Comparison of ENCODE assay signal across 9 cellular contexts in genomic region chr6:33815854-33816253, GRCh38. TPM values are rescaled to one million over a fixed set of nuclear protein-coding genes. Genes with fewer than 3 reads are reported as not detected.
A peak's percentile ranks its signal among the peaks of the same experiment; 100 is the strongest.
DNase-seq lines count a peak whose midpoint lies in the region; ATAC-seq, FAIRE-seq and TF ChIP-seq lines count a peak whose summit lies in the region.
"Had no signal": no experiment of that assay in that cellular context is flagged by ENCODE, and none has a peak within 500 bp of the region (broad histone marks: within the 10 kb centered on the region; RNA-seq: fewer than 3 reads in every experiment).

No MANE protein-coding gene starts in this region.

- H3K23ac ChIP-seq in H1 (ENCODE audit: insufficient read length), result no peak overlapping the region

- no peak overlapping the region; the same call in 1 of the 2 replicates for H3K18ac ChIP-seq in H1 (ENCODE audit: extremely low read depth, low read length)

- no peaks in the 10 kb centered on the region for H3K79me2 ChIP-seq in H1 (ENCODE audit: control insufficient read depth in 1 of 2, insufficient read depth in 2 of 2, low read length in 2 of 2)

- no peak overlapping the region for H4K91ac ChIP-seq in H1 (replicated peaks; ENCODE audit: insufficient read length, low read length)

- peak; percentile 4 for DNase-seq in ACHN
- DNase-seq in GM10248 (ENCODE audit: extremely low spot score), result peak; percentile 55
- DNase-seq in NCI-H460 (ENCODE audit: extremely low read depth, low read depth), result peak; percentile 12
- DNase-seq in H1 (ENCODE audit: low read depth in 1 of 2, low spot score in 2 of 2), result no peak
- DNase-seq in activated effector memory CD4-positive, alpha-beta T cell treated with Interleukin-2 at 50 U/mL for 16 hours, result no peak
- DNase-seq in globus pallidus (ENCODE audit: low spot score), result no peak
- no peak for DNase-seq in stimulated activated CD4-positive, alpha-beta T cell treated with anti-CD3 and anti-CD28 coated beads, Interleukin-12 subunit alpha, Interleukin-12 subunit beta, amount 100 ng/mL, for 4 hours

- H3K9ac ChIP-seq in H1 (replicated peaks in 1 of 4; ENCODE audit: extremely low read depth in 1 of 4, low read depth in 3 of 4, low read length in 3 of 4), result no peak overlapping the region

- peak overlapping the region; percentile 68 for H4K5ac ChIP-seq in H1 (ENCODE audit: insufficient read length, low read depth, low read length)

- no peak overlapping the region for H2BK5ac ChIP-seq in H1 (ENCODE audit: low read depth, low read length)

- H3K4me3 ChIP-seq in H1 (ENCODE audit: extremely low read depth in 1 of 4, insufficient read depth in 2 of 4, low read depth in 3 of 4, low read length in 4 of 4), result no peak overlapping the region

- in situ Hi-C loops in ACHN (cut with HindIII; ENCODE audit: low pct_ligation_motif_present, low pct_unique_long_range_greater_than_20kb, low sequenced_read_pairs), result no loop called here

- H2BK120ac ChIP-seq in H1 (replicated peaks; ENCODE audit: low read depth, low read length), result no peak overlapping the region

- no peak overlapping the region for H2BK15ac ChIP-seq in H1 (ENCODE audit: low read length)

- H3K79me1 ChIP-seq in H1 (ENCODE audit: low read depth, low read length), result 0 out of 2 replicates have a peak, but pooled peaks cover 3% of the 10 kb centered on the region

- no peak for ATAC-seq in HG03469 (IDR thresholded peaks at IDR 0.05; ENCODE audit: unreplicated experiment)

- H3K9me3 ChIP-seq in H1 (ENCODE audit: insufficient read depth in 2 of 2, low read depth in 1 of 2, low read length in 1 of 2), result no peaks in the 10 kb centered on the region

- peak overlapping the region; percentile 29 for H3K4ac ChIP-seq in H1 (replicated peaks; ENCODE audit: insufficient read length, low read depth, low read length)

- no peak overlapping the region for H2AFZ ChIP-seq in H1 (ENCODE audit: low read length)

- H4K20me1 ChIP-seq in H1 (replicated peaks in 1 of 2; ENCODE audit: control insufficient read depth in 1 of 2, insufficient read depth in 2 of 2, low read length in 2 of 2), result no peaks in the 10 kb centered on the region

- H3K4me1 ChIP-seq in H1 (replicated peaks in 1 of 4; ENCODE audit: control insufficient read depth in 3 of 4, insufficient read depth in 4 of 4, low read length in 3 of 4), result peaks cover 19 to 36% (median 30%) of the 10 kb centered on the region in 4 experiments

- no peak overlapping the region for H3K56ac ChIP-seq in H1 (replicated peaks; ENCODE audit: insufficient read length, low read depth, low read length)

- TF ChIP-seq CTCF in GM10248 (IDR thresholded peaks at IDR 0.05; ENCODE audit: control extremely low read depth, extremely low read depth, low read depth, missing control alignments) (no peak), H1 (IDR thresholded peaks at IDR 0.05; ENCODE audit: control extremely low read depth in 1 of 3, insufficient read depth in 1 of 3, low read depth in 1 of 3, low read length in 3 of 3) (no peak)

- H2BK12ac ChIP-seq in H1 (ENCODE audit: low read depth, low read length), result no peak overlapping the region

- H2AK5ac ChIP-seq in H1 (ENCODE audit: low read depth, low read length), result no peak overlapping the region

- peaks cover 2% of the 10 kb centered on the region for H3K23me2 ChIP-seq in H1 (ENCODE audit: low read depth, low read length)

- POLR2A ChIA-PET in GM10248 (lab: Yijun Ruan, JAX) (no interaction called here), H1 (lab: Charles Lee; ENCODE audit: partially characterized antibody) (interaction anchor here (1.4 kb wide), 1 partner anchor 107 kb away, joined by 3 read pairs; no protein-coding TSS in a partner anchor)

- H3K4me2 ChIP-seq in H1 (ENCODE audit: insufficient read depth in 1 of 2, low read depth in 2 of 2, low read length in 2 of 2), result no peak overlapping the region; a peak in 2 of 4 replicates

- no peak for TF ChIP-seq POLR2A in H1 (IDR thresholded peaks at IDR 0.05; ENCODE audit: control extremely low read depth in 1 of 2, low read depth in 2 of 2, low read length in 2 of 2)

- FAIRE-seq in H1 (lab: Jason Lieb, UNC), result peak; percentile 98
- FAIRE-seq: astrocyte had no signal

- H4K8ac ChIP-seq in H1 (ENCODE audit: extremely low read depth, insufficient read depth, low read length), result no peak overlapping the region

- H3K36me3 ChIP-seq in H1 (ENCODE audit: control insufficient read depth in 2 of 4, insufficient read depth in 4 of 4, low read length in 3 of 4), result no peaks in the 10 kb centered on the region

- H3K14ac ChIP-seq in H1 (ENCODE audit: insufficient read length), result no peak overlapping the region

- WGBS in H1 (ENCODE audit: extremely low coverage in 1 of 2, insufficient coverage in 1 of 2, insufficient read length in 1 of 2, insufficient replicate concordance in 2 of 2, low coverage in 1 of 2, low lambda C conversion rate in 2 of 2, missing lambda C conversion rate in 1 of 2), 2 experiments, result 33% methylated on average over 1 of the region's 1 CpG; no CpG with 5 or more reads in 1 of the 2 experiments

- H2BK20ac ChIP-seq in H1 (ENCODE audit: low read length), result 0 out of 2 replicates have a peak overlapping the region, but pooled peaks have one; percentile 36

- CTCF ChIA-PET in GM10248 (lab: Yijun Ruan, JAX), result interaction anchor here (0.7 kb wide), 1 partner anchor 1363 kb away, joined by 3 read pairs; no protein-coding TSS in a partner anchor
- CTCF ChIA-PET in H1 (lab: Charles Lee; ENCODE audit: partially characterized antibody), result interaction anchor here (1.1 to 5.8 kb wide), 10 partner anchors 9 to 104 kb away, joined by 3 to 49 read pairs (median 4); partner anchors contain the start of gene UQCC2

- TF ChIP-seq EP300 in H1 (IDR thresholded peaks at IDR 0.05; ENCODE audit: borderline replicate concordance in 1 of 2, low read depth in 2 of 2, low read length in 2 of 2), result no peak

- H3K27ac ChIP-seq in H1 (ENCODE audit: low read depth, low read length), result no peak overlapping the region

- H3K27me3 ChIP-seq in H1 (replicated peaks in 1 of 4; ENCODE audit: control insufficient read depth in 3 of 4, extremely low read depth in 1 of 4, insufficient read depth in 3 of 4, low read length in 3 of 4), result 0 out of 7 replicates have a peak, but pooled peaks cover 0 to 2% (median 0%) of the 10 kb centered on the region in 4 experiments

- TF ChIP-seq RAD21 in H1 (IDR thresholded peaks at IDR 0.05 in 1 of 2, conservative IDR thresholded peaks at IDR 0.05 in 1 of 2; ENCODE audit: low read depth in 2 of 2, low read length in 2 of 2), result no peak

TF ChIP-seq in H1, 55 proteins besides CTCF, POLR2A, EP300 and RAD21:
- no peak for TF ChIP-seq SRF (IDR thresholded peaks at IDR 0.05; ENCODE audit: low read depth, low read length)
- TF ChIP-seq HDAC6 (IDR thresholded peaks at IDR 0.05; ENCODE audit: low read depth, low read length), result no peak
- no peak for TF ChIP-seq JUND (IDR thresholded peaks at IDR 0.05; ENCODE audit: low read length)
- TF ChIP-seq SP4 (IDR thresholded peaks at IDR 0.05; ENCODE audit: low read length), result no peak
- TF ChIP-seq GABPA (IDR thresholded peaks at IDR 0.05; ENCODE audit: borderline replicate concordance, insufficient read depth, low read length), result peak; percentile 89; the same call in 1 of the 2 replicates
- peak; percentile 83 for TF ChIP-seq SP1 (IDR thresholded peaks at IDR 0.05; ENCODE audit: low read depth, low read length)
- peak; percentile 44; the same call in 1 of the 2 replicates for TF ChIP-seq CHD2 (IDR thresholded peaks at IDR 0.05; ENCODE audit: low read length)
- no peak for TF ChIP-seq EZH2 (IDR thresholded peaks at IDR 0.05; ENCODE audit: low read depth, low read length, severe bottlenecking)
- no peak for TF ChIP-seq NANOG (IDR thresholded peaks at IDR 0.05; ENCODE audit: insufficient read depth, low read depth, low read length, poor library complexity, severe bottlenecking)
- TF ChIP-seq SIX5 (IDR thresholded peaks at IDR 0.05; ENCODE audit: low read depth, low read length), result peak; percentile 84

RNA-seq across cellular contexts. Expression of gene MLN, which starts 12.1 kb away (rescaled TPM):
- total RNA-seq in NCI-H460 (2014; rRNA removed; shearing (Covaris generic)), result not detected in 2 replicates
- polyA plus RNA-seq in NCI-H460 (2014; cell fraction: nucleus; rRNA removed), result not detected in 2 replicates
- not detected in 2 replicates for total RNA-seq in H1 (2021; fragmentation: NEBNext Ultra II Directional; extraction: Animal tissue kit (Norgen Biotek cat#: 25700))
- polyA plus RNA-seq in H1 (2011; rRNA removed), result 0.31 TPM in 1 of 2 replicates, not detected in the other
- polyA plus RNA-seq in H1 (2011; cell fraction: cytosol; rRNA removed), result not detected
- polyA plus RNA-seq in H1 (2011; cell fraction: nucleus; rRNA removed), result not detected
- polyA plus RNA-seq in H1 (2012, experiment 1 of 2), result not detected in 4 replicates
- not detected for polyA plus RNA-seq in H1 (2012, experiment 2 of 2)
- polyA plus RNA-seq in H1 (2013, experiment 1 of 2), result not detected
- polyA plus RNA-seq in H1 (2013, experiment 2 of 2), result not detected
- not detected in 2 replicates for polyA minus RNA-seq in H1 (2011; rRNA and poly(A)+ RNA removed)
- polyA minus RNA-seq in H1 (2011; cell fraction: cytosol; rRNA and poly(A)+ RNA removed), result not detected
- not detected for polyA minus RNA-seq in H1 (2011; cell fraction: nucleus; rRNA and poly(A)+ RNA removed)
- total RNA-seq: astrocyte had no signal

RNA-seq across cellular contexts. Expression of gene LEMD2, which starts 26.9 kb away (rescaled TPM):
- 39.6 and 40.9 TPM in 2 replicates for total RNA-seq in NCI-H460 (2014; rRNA removed; shearing (Covaris generic))
- polyA plus RNA-seq in NCI-H460 (2014; cell fraction: nucleus; rRNA removed), result 89.2 and 95.7 TPM in 2 replicates
- 54.1 and 57.3 TPM in 2 replicates for total RNA-seq in H1 (2021; fragmentation: NEBNext Ultra II Directional; extraction: Animal tissue kit (Norgen Biotek cat#: 25700))
- 32.7 and 54.9 TPM in 2 replicates for polyA plus RNA-seq in H1 (2011; rRNA removed)
- 58.9 TPM for polyA plus RNA-seq in H1 (2011; cell fraction: cytosol; rRNA removed)
- 127 TPM for polyA plus RNA-seq in H1 (2011; cell fraction: nucleus; rRNA removed)
- polyA plus RNA-seq in H1 (2012, experiment 1 of 2), result 58.7 to 71.6 TPM (median 62.9 TPM) in 4 replicates
- polyA plus RNA-seq in H1 (2012, experiment 2 of 2), result 48.3 TPM
- polyA plus RNA-seq in H1 (2013, experiment 1 of 2), result 44.0 TPM
- polyA plus RNA-seq in H1 (2013, experiment 2 of 2), result 48.2 TPM
- 47.6 and 60.5 TPM in 2 replicates for polyA minus RNA-seq in H1 (2011; rRNA and poly(A)+ RNA removed)
- polyA minus RNA-seq in H1 (2011; cell fraction: cytosol; rRNA and poly(A)+ RNA removed), result 36.8 TPM
- 82.4 TPM for polyA minus RNA-seq in H1 (2011; cell fraction: nucleus; rRNA and poly(A)+ RNA removed)

Comparison
In these comparisons a context has a peak if more than half of its experiments do, and no peak if none do; other contexts are left out.
1. DNase-seq: peak in ACHN (single experiment), GM10248 (single experiment) and NCI-H460 (single experiment); none in H1 (0 of 2), activated effector memory CD4-positive, alpha-beta T cell treated with Interleukin-2 at 50 U/mL for 16 hours (single experiment), globus pallidus (single experiment) and stimulated activated CD4-positive, alpha-beta T cell treated with anti-CD3 and anti-CD28 coated beads, Interleukin-12 subunit alpha, Interleukin-12 subunit beta, amount 100 ng/mL, for 4 hours (single experiment).